ENCODE assay signal across 24 cellular contexts in the genomic region with DNA sequence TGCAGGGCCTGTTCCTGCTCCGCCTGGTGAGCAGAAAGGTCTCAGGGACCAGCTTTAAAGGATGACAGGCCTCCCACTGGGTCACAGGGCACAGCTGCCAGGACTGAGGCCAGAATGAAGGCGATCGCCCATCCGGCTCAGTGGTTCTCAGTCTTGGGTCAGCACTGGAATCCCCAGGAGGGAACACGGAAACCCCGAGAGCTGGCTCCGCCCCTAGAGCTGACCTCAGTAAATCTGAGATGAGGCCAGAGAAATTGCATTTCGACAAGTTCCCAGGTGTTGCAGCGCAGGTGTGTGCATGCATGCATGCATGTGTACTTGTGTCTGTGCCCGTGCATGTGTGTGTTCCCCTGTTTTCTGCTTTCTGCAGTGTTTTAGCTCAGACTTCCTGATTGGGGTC. TPM values are rescaled to one million over a fixed set of nuclear protein-coding genes. Genes with fewer than 3 reads are reported as not detected.
DNase-seq lines count a peak whose midpoint lies in the region; ATAC-seq and TF ChIP-seq lines count a peak whose summit lies in the region.
"Had no signal": no experiment of that assay in that cellular context is flagged by ENCODE, and none has a peak within 500 bp of the region (broad histone marks: within the 10 kb centered on the region; RNA-seq: fewer than 3 reads in every experiment).

No MANE protein-coding gene starts in this region.

- no peaks in the 10 kb centered on the region for H3K9me2 ChIP-seq in Karpas-422 (replicated peaks; ENCODE audit: insufficient read depth, low read length)

- H3K4me3 ChIP-seq in Karpas-422 (ENCODE audit: low read length) (peak overlapping the region; percentile 39), coronary artery (no peak overlapping the region)
- H3K4me3 ChIP-seq: BLaER1, GM23338 had no signal

- ATAC-seq in HG03460 (IDR thresholded peaks at IDR 0.05; ENCODE audit: unreplicated experiment), result no peak
- ATAC-seq: CD8-positive, alpha-beta T cell; GM23338; HCT116; SK-N-SH treated with all-trans-retinoic acid at 6 μM for 48 hours had no signal

- DNase-seq in ACHN, result peak; percentile 66
- peak; percentile 62 for DNase-seq in Karpas-422
- DNase-seq in coronary artery (ENCODE audit: low spot score), result peak; percentile 68
- DNase-seq in mesenteric fat pad (ENCODE audit: low spot score), result peak; percentile 84
- no peak for DNase-seq in MV-4-11 (lab: John Stamatoyannopoulos, UW)
- DNase-seq in NCI-H2107 treated with DMSO at 0.1 percent for 48 hours (lab: John Stamatoyannopoulos, UW; ENCODE audit: unreplicated experiment), result no peak
- no peak for DNase-seq in NCI-H524 treated with DMSO at 0.1 percent for 48 hours (lab: John Stamatoyannopoulos, UW)
- DNase-seq: NCI-H1048; NCI-H1436; NCI-H2029; NCI-H446 treated with DMSO at 0.1 percent for 48 hours; NCI-H748 treated with DMSO at 0.1 percent for 48 hours; NK-92 treated with Interleukin-12 subunit alpha and Interleukin-12 subunit beta, amount 100 ng/mL, for 24 hours; OCI-M1; SIG-M5 had no signal

- peak overlapping the region; percentile 80; the same call in 1 of the 2 replicates for H2AFZ ChIP-seq in Karpas-422 (ENCODE audit: low read length)
- H2AFZ ChIP-seq: GM23338 had no signal

- H4K20me1 ChIP-seq in Karpas-422 (ENCODE audit: insufficient read depth, low read depth, low read length), result no peaks in the 10 kb centered on the region
- H4K20me1 ChIP-seq: BLaER1 had no signal

- no peaks in the 10 kb centered on the region for H3K27me3 ChIP-seq in Karpas-422 (ENCODE audit: low read length)
- H3K27me3 ChIP-seq: BLaER1 had no signal

- peak overlapping the region; percentile 76 for H3K4me2 ChIP-seq in Karpas-422 (ENCODE audit: low read depth, low read length, poor library complexity, severe bottlenecking)
- H3K4me2 ChIP-seq: BLaER1, GM23338 had no signal

- peak overlapping the region; percentile 75 for H3K27ac ChIP-seq in Karpas-422 (ENCODE audit: low read length)
- H3K27ac ChIP-seq in coronary artery, result no peak overlapping the region
- H3K27ac ChIP-seq: BLaER1, RWPE1 had no signal

- H3K79me2 ChIP-seq in Karpas-422 (ENCODE audit: low read length), result no peaks in the 10 kb centered on the region

- H3K9me3 ChIP-seq in Karpas-422 (ENCODE audit: low read length), result no peaks in the 10 kb centered on the region

- in situ Hi-C loops in ACHN (cut with HindIII; ENCODE audit: low pct_ligation_motif_present, low pct_unique_long_range_greater_than_20kb, low sequenced_read_pairs), result no loop called here

- H3K4me1 ChIP-seq in Karpas-422 (ENCODE audit: low read length), result peaks cover 56% of the 10 kb centered on the region

- H3K9ac ChIP-seq in Karpas-422 (ENCODE audit: low read length), result peak overlapping the region; percentile 59
- H3K9ac ChIP-seq: BLaER1 had no signal

- no peak for TF ChIP-seq CTCF in coronary artery (IDR thresholded peaks at IDR 0.05)

- H3K36me3 ChIP-seq in Karpas-422 (ENCODE audit: insufficient read depth, low read length), result no peaks in the 10 kb centered on the region
- H3K36me3 ChIP-seq: BLaER1 had no signal

RNA-seq across cellular contexts. Expression of a gene that starts 47.2 kb away (rescaled TPM):
- total RNA-seq in Karpas-422 (2014; rRNA removed; shearing (Covaris generic); ENCODE audit: low replicate concordance), result not detected in 2 replicates
- 0.93 TPM for total RNA-seq in mesenteric fat pad
- total RNA-seq: CD8-positive, alpha-beta T cell; HT1080; MCF 10A had no signal

Comparison
In these comparisons a context has a peak if more than half of its experiments do, and no peak if none do; other contexts are left out.
1. DNase-seq: peak in ACHN (single experiment), Karpas-422 (single experiment), coronary artery (single experiment) and mesenteric fat pad (single experiment); none in MV-4-11 (single experiment), NCI-H2107 treated with DMSO at 0.1 percent for 48 hours (single experiment) and NCI-H524 treated with DMSO at 0.1 percent for 48 hours (single experiment).